In genomic region chr11:100930185-100930778, GRCh38 we compare ENCODE assay signal across 8 cellular contexts.
DNase-seq lines count a peak whose midpoint lies in the region; ATAC-seq and TF ChIP-seq lines count a peak whose summit lies in the region.

No MANE protein-coding gene starts in this region.

- no peaks in the 10 kb centered on the region for H3K36me3 Mint-ChIP-seq in GM23338 (ENCODE audit: low read depth)

- no peaks in the 10 kb centered on the region for H3F3A ChIP-seq in GM23338 (replicated peaks; ENCODE audit: low read depth)

- H3K9me3 ChIP-seq in colonic mucosa (no peaks in the 10 kb centered on the region), lower lobe of right lung (no peaks in the 10 kb centered on the region)

- H3K4me3 ChIP-seq in GM23338 (no peak overlapping the region), colonic mucosa (no peak overlapping the region), lower lobe of right lung (no peak overlapping the region)

- no peak overlapping the region for H2AFZ ChIP-seq in GM23338

- peak; percentile 67 for DNase-seq in ACHN
- DNase-seq in GM23338 (ENCODE audit: low spot score) = peak; percentile 79
- peak; percentile 64 for DNase-seq in NCI-H774 (lab: John Stamatoyannopoulos, UW)
- no peak for DNase-seq in colonic mucosa
- DNase-seq in lower lobe of right lung = no peak
- no peak for DNase-seq in stimulated activated CD4-positive, alpha-beta T cell treated with anti-CD3 and anti-CD28 coated beads, Interleukin-4, amount 100 ng/mL, for 4 hours
- no peak for DNase-seq in GM19240 (ENCODE audit: insufficient read length, low spot score)

- no peaks in the 10 kb centered on the region for H3K27me3 Mint-ChIP-seq in GM23338 (ENCODE audit: insufficient read depth, low read depth, poor library complexity)

- in situ Hi-C loops in ACHN (cut with HindIII; ENCODE audit: low pct_ligation_motif_present, low pct_unique_long_range_greater_than_20kb, low sequenced_read_pairs) = no loop called here

- H3K4me3 Mint-ChIP-seq in GM23338 = no peak overlapping the region

- intact Hi-C loops in colonic mucosa (cut with DNase I) (loop anchor here (5.0 to 10.0 kb wide), 2 partner anchors 245 to 353 kb away; partner anchors contain the start of gene ARHGAP42), lower lobe of right lung (cut with DNase I) (loop anchor here (10.0 kb wide), 1 partner anchor 355 kb away; no protein-coding TSS in a partner anchor)

- ATAC-seq in GM23338 = peak; percentile 39; the same call in 2 of the 3 replicates
- ATAC-seq in lower lobe of right lung = peak in 1 of 2 donors; percentile 80
- ATAC-seq in GM19467 (IDR thresholded peaks at IDR 0.05; ENCODE audit: unreplicated experiment) = no peak

- H3K9me3 Mint-ChIP-seq in GM23338 = no peaks in the 10 kb centered on the region

- H3K9me2 ChIP-seq in GM23338 (ENCODE audit: insufficient read depth) = no peaks in the 10 kb centered on the region

- no peaks in the 10 kb centered on the region for H3K79me2 ChIP-seq in GM23338 (replicated peaks; ENCODE audit: insufficient read depth)

- no peak overlapping the region for H3K27ac Mint-ChIP-seq in GM23338

- H3K4me1 Mint-ChIP-seq in GM23338 = peaks cover 7% of the 10 kb centered on the region; the same call in 2 of the 3 replicates

- H3K27me3 ChIP-seq in GM23338 (ENCODE audit: insufficient read depth) = no peaks in the 10 kb centered on the region
- H3K27me3 ChIP-seq in colonic mucosa = no peaks in the 10 kb centered on the region
- no peaks in the 10 kb centered on the region for H3K27me3 ChIP-seq in lower lobe of right lung (ENCODE audit: low read depth)

- H3K9ac ChIP-seq in colonic mucosa (ENCODE audit: low read depth in 2 of 2, low read length in 2 of 2) = no peak overlapping the region

- no peaks in the 10 kb centered on the region for H4K20me1 ChIP-seq in GM23338 (replicated peaks; ENCODE audit: insufficient read depth)

- H3K36me3 ChIP-seq in GM23338 (ENCODE audit: insufficient read depth) = no peaks in the 10 kb centered on the region
- no peaks in the 10 kb centered on the region for H3K36me3 ChIP-seq in colonic mucosa
- H3K36me3 ChIP-seq in lower lobe of right lung = no peaks in the 10 kb centered on the region

- H3K27ac ChIP-seq in GM23338 (ENCODE audit: low read depth) (no peak overlapping the region), colonic mucosa (no peak overlapping the region), lower lobe of right lung (no peak overlapping the region)

- H3K4me2 ChIP-seq in GM23338 = no peak overlapping the region

- TF ChIP-seq CTCF in GM23338 (conservative IDR thresholded peaks at IDR 0.05; ENCODE audit: low read depth in 2 of 2) (peak; percentile 63 to 88), colonic mucosa (IDR thresholded peaks at IDR 0.05) (peak; percentile 40), lower lobe of right lung (IDR thresholded peaks at IDR 0.05) (peak; percentile 63)

- H3K4me1 ChIP-seq in GM23338 (ENCODE audit: insufficient read depth) (no peaks in the 10 kb centered on the region), colonic mucosa (no peaks in the 10 kb centered on the region), lower lobe of right lung (no peaks in the 10 kb centered on the region)

TF ChIP-seq in GM23338, 12 proteins besides CTCF, POLR2A, EP300 and RAD21 (continues in another document):
- no peak for TF ChIP-seq JUNB (IDR thresholded peaks at IDR 0.05; ENCODE audit: unreplicated experiment)
- TF ChIP-seq POLR2AphosphoS5 (IDR thresholded peaks at IDR 0.05; ENCODE audit: low read depth) = no peak
- no peak for TF ChIP-seq STAT1 (IDR thresholded peaks at IDR 0.05; ENCODE audit: unreplicated experiment)
- no peak for TF ChIP-seq EZH2 (IDR thresholded peaks at IDR 0.05; ENCODE audit: low read depth, unreplicated experiment)
- TF ChIP-seq ZNF462 (CRISPR knock-in tag; IDR thresholded peaks at IDR 0.05) = no peak
- TF ChIP-seq REST (IDR thresholded peaks at IDR 0.05; ENCODE audit: unreplicated experiment) = no peak
- no peak for TF ChIP-seq EZH2phosphoT487 (IDR thresholded peaks at IDR 0.05; ENCODE audit: unreplicated experiment)

Comparison
In these comparisons a context has a peak if more than half of its experiments do, and no peak if none do; other contexts are left out.
1. DNase-seq: peak in ACHN (single experiment), GM23338 (single experiment) and NCI-H774 (single experiment); none in colonic mucosa (single experiment), lower lobe of right lung (single experiment), stimulated activated CD4-positive, alpha-beta T cell treated with anti-CD3 and anti-CD28 coated beads, Interleukin-4, amount 100 ng/mL, for 4 hours (0 of 2) and GM19240 (single experiment).
2. Peak in every context shown above with its lines, with median percentiles within 50 percentile points of each other: CTCF ChIP-seq.